ENCODE assay signal across 14 cellular contexts in genomic region chr12:12091977-12092663, GRCh38. TPM values are rescaled to one million over a fixed set of nuclear protein-coding genes. Genes with fewer than 3 reads are reported as not detected.
DNase-seq lines count a peak whose midpoint lies in the region; ATAC-seq and TF ChIP-seq lines count a peak whose summit lies in the region.
"Had no signal": no experiment of that assay in that cellular context is flagged by ENCODE, and none has a peak within 500 bp of the region (broad histone marks: within the 10 kb centered on the region; RNA-seq: fewer than 3 reads in every experiment).

No MANE protein-coding gene starts in this region.

- no peaks in the 10 kb centered on the region for H3K9me3 ChIP-seq in A673 (ENCODE audit: low read depth, low read length, poor library complexity, severe bottlenecking)
- H3K9me3 ChIP-seq: ovary had no signal

- CTCF ChIA-PET in A673 (lab: Charles Lee): no interaction called here

- peaks cover 12% of the 10 kb centered on the region for H3K4me1 ChIP-seq in A673 (ENCODE audit: insufficient read depth, low read length, poor library complexity, severe bottlenecking)

- no peak for TF ChIP-seq CTCF in A673 (conservative IDR thresholded peaks at IDR 0.05; ENCODE audit: low read depth, low read length)

- DNase-seq in A673 (ENCODE audit: low spot score) (peak; percentile 39), NCI-H1092 (lab: John Stamatoyannopoulos, UW) (peak; percentile 65), RPMI8226 (peak; percentile 50), left lobe of liver (ENCODE audit: low spot score) (peak; percentile 39), GM03348 (ENCODE audit: low spot score) (no peak), NCI-H2227 (lab: John Stamatoyannopoulos, UW; ENCODE audit: unreplicated experiment) (no peak)
- DNase-seq: activated gamma-delta T cell, mesendoderm, ovary had no signal

- H3K27ac ChIP-seq in A673 (ENCODE audit: low read depth, low read length, poor library complexity, severe bottlenecking): no peak overlapping the region
- H3K27ac ChIP-seq: epithelial cell of prostate, ovary had no signal

- no peak overlapping the region for H3K4me3 ChIP-seq in A673 (ENCODE audit: low read depth, low read length, poor library complexity, severe bottlenecking)
- H3K4me3 ChIP-seq: ovary had no signal

- POLR2A ChIA-PET in A673 (lab: Charles Lee; ENCODE audit: low non-redundant PET): no interaction called here

- intact Hi-C loops in A673 (cut with micrococcal nuclease; ENCODE audit: unreplicated experiment): no loop called here

- no TSS peak for BruUV-seq in A673 (replicated peaks; lab: Mats Ljungman, UMichigan)

- no peaks in the 10 kb centered on the region for H3K27me3 ChIP-seq in A673 (replicated peaks; ENCODE audit: insufficient read depth, low read depth, low read length, poor library complexity)
- H3K27me3 ChIP-seq: ovary had no signal

- no peaks in the 10 kb centered on the region for H3K36me3 ChIP-seq in A673 (ENCODE audit: insufficient read depth, low read length, poor library complexity, severe bottlenecking)
- H3K36me3 ChIP-seq: ovary had no signal

- ATAC-seq in left lobe of liver (peak; percentile 21), GM18502 (IDR thresholded peaks at IDR 0.05; ENCODE audit: poor library complexity, unreplicated experiment) (no peak), HG03108 (IDR thresholded peaks at IDR 0.05; ENCODE audit: unreplicated experiment) (no peak)

RNA-seq across cellular contexts. Expression of gene BCL2L14, which starts 21.4 kb away (rescaled TPM):
- total RNA-seq in A673 (2021) (not detected in 2 replicates), left lobe of liver (not detected)
- total RNA-seq: bronchial epithelial cell, RPMI7951 had no signal

Comparison
In these comparisons a context has a peak if more than half of its experiments do, and no peak if none do; other contexts are left out.
1. DNase-seq: peak in A673 (single experiment), NCI-H1092 (single experiment), RPMI8226 (single experiment) and left lobe of liver (single experiment); none in GM03348 (single experiment) and NCI-H2227 (single experiment).